Comparison of ENCODE assay signal across 12 cellular contexts in the genomic region with DNA sequence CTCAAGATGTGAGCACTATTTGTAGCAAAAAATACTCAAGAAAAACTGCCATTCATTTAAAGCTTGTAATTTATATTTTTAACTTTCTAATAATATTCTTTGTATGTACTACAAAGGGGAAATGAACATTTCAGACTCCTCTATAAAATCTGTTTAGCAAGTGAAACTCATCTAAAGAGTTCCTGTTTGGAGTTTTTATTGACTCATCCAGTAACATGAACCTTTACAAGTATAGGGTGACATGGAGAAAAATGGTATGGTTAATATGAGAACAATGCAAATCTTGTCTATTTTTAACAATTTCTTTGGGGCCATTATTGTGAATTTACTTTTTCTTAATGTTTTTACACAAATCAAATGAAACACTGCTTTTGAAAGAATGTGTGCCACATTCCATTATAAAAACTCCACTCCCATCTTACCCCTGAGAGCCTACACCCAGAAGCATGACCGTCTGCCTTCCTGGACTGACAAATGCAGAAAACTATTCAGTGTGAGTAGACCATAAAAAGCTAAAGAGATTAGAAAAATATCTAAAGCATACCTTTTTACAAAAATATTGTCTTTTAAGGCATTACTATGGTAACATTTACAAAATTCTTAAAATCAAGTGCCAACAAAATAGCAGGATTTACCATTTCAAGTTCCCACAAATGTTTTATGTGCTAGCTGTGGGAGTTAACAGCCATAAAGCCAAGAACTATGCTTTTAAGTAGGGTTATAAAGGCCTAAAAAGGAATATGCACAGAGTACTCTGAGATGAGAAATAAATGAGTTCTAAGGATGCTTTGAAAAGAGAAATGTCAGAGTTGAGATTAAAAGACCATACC.
DNase-seq lines count a peak whose midpoint lies in the region; ATAC-seq, FAIRE-seq and TF ChIP-seq lines count a peak whose summit lies in the region.
"Had no signal": no experiment of that assay in that cellular context is flagged by ENCODE, and none has a peak within 500 bp of the region (broad histone marks: within the 10 kb centered on the region; RNA-seq: fewer than 3 reads in every experiment).

No MANE protein-coding gene starts in this region.

- TF ChIP-seq CTCF in GM10248 (IDR thresholded peaks at IDR 0.05; ENCODE audit: control extremely low read depth, extremely low read depth, low read depth, missing control alignments) (no peak), foreskin fibroblast (IDR thresholded peaks at IDR 0.05; ENCODE audit: low read depth, low read length) (no peak), natural killer cell (IDR thresholded peaks at IDR 0.05) (no peak)

- no peaks in the 10 kb centered on the region for H3K27me3 Mint-ChIP-seq in stimulated activated memory B cell treated with anti-CD40 and anti-IgM and Interleukin-4, amounts not matched to agents 10 μg/mL and 1 μg/mL and 100 μg/mL, for 72 hours
- H3K27me3 Mint-ChIP-seq in natural killer cell (ENCODE audit: low read depth in 2 of 2): no peaks in the 10 kb centered on the region

- POLR2A ChIA-PET in GM10248 (lab: Yijun Ruan, JAX): no interaction called here

- no peak for FAIRE-seq in frontal cortex (lab: Jason Lieb, UNC)

- peak; percentile 84 for ATAC-seq in GM21529 (IDR thresholded peaks at IDR 0.05; ENCODE audit: unreplicated experiment)
- peak; percentile 67 for ATAC-seq in HG03460 (IDR thresholded peaks at IDR 0.05; ENCODE audit: unreplicated experiment)
- no peak for ATAC-seq in stimulated activated memory B cell treated with anti-CD40 and anti-IgM and Interleukin-4, amounts not matched to agents 10 μg/mL and 1 μg/mL and 100 μg/mL, for 72 hours
- ATAC-seq in natural killer cell: no peak

- DNase-seq in GM10248 (ENCODE audit: extremely low spot score) (peak; percentile 11), foreskin fibroblast (peak; percentile 10 to 52), frontal cortex (ENCODE audit: low spot score in 2 of 2) (no peak), natural killer cell (no peak)
- no peak for DNase-seq in activated CD4-positive, alpha-beta T cell treated with anti-CD3 and anti-CD28 coated beads for 1 hour
- DNase-seq: effector memory CD4-positive, alpha-beta T cell; NCI-H1048 had no signal

- no peaks in the 10 kb centered on the region for H3K36me3 Mint-ChIP-seq in stimulated activated memory B cell treated with anti-CD40 and anti-IgM and Interleukin-4, amounts not matched to agents 10 μg/mL and 1 μg/mL and 100 μg/mL, for 72 hours
- no peaks in the 10 kb centered on the region for H3K36me3 Mint-ChIP-seq in natural killer cell
- H3K36me3 Mint-ChIP-seq: CD14-positive monocyte had no signal

- CTCF ChIA-PET in GM10248 (lab: Yijun Ruan, JAX): no interaction called here

- no peak overlapping the region for H3K27ac Mint-ChIP-seq in stimulated activated memory B cell treated with anti-CD40 and anti-IgM and Interleukin-4, amounts not matched to agents 10 μg/mL and 1 μg/mL and 100 μg/mL, for 72 hours
- no peak overlapping the region for H3K27ac Mint-ChIP-seq in natural killer cell
- H3K27ac Mint-ChIP-seq: CD14-positive monocyte had no signal

- H3K4me1 Mint-ChIP-seq in stimulated activated memory B cell treated with anti-CD40 and anti-IgM and Interleukin-4, amounts not matched to agents 10 μg/mL and 1 μg/mL and 100 μg/mL, for 72 hours: no peaks in the 10 kb centered on the region
- no peaks in the 10 kb centered on the region for H3K4me1 Mint-ChIP-seq in natural killer cell
- H3K4me1 Mint-ChIP-seq: CD14-positive monocyte had no signal

- no peaks in the 10 kb centered on the region for H3K9me3 Mint-ChIP-seq in stimulated activated memory B cell treated with anti-CD40 and anti-IgM and Interleukin-4, amounts not matched to agents 10 μg/mL and 1 μg/mL and 100 μg/mL, for 72 hours
- peaks cover 0 to 5% of the 10 kb centered on the region in 2 donors for H3K9me3 Mint-ChIP-seq in natural killer cell

- intact Hi-C loops in natural killer cell (cut with micrococcal nuclease): no loop called here

- H3K4me3 Mint-ChIP-seq in stimulated activated memory B cell treated with anti-CD40 and anti-IgM and Interleukin-4, amounts not matched to agents 10 μg/mL and 1 μg/mL and 100 μg/mL, for 72 hours: no peak overlapping the region
- H3K4me3 Mint-ChIP-seq in natural killer cell: no peak overlapping the region
- H3K4me3 Mint-ChIP-seq: CD14-positive monocyte had no signal

- no peak overlapping the region for H3K4me3 ChIP-seq in foreskin fibroblast (ENCODE audit: low read depth in 1 of 2, low read length in 2 of 2)
- H3K4me3 ChIP-seq: SJCRH30 had no signal

Comparison
In these comparisons a context has a peak if more than half of its experiments do, and no peak if none do; other contexts are left out.
1. DNase-seq: peak in GM10248 (single experiment) and foreskin fibroblast (2 of 2); none in frontal cortex (0 of 2), activated CD4-positive, alpha-beta T cell treated with anti-CD3 and anti-CD28 coated beads for 1 hour (single experiment) and natural killer cell (single experiment).
2. ATAC-seq: peak in GM21529 (single experiment) and HG03460 (single experiment); none in stimulated activated memory B cell treated with anti-CD40 and anti-IgM and Interleukin-4, amounts not matched to agents 10 μg/mL and 1 μg/mL and 100 μg/mL, for 72 hours (single experiment) and natural killer cell (0 of 3).